In genomic region chr11:124837491-124837856, GRCh38 we compare ENCODE assay signal across 1 cellular context.
TF ChIP-seq lines count a peak whose summit lies in the region.

No MANE protein-coding gene starts in this region.

TF ChIP-seq in K562, 482 proteins besides CTCF, POLR2A, EP300 and RAD21 (continued from another document):
- TF ChIP-seq SNAPC5 (CRISPR knock-in tag; IDR thresholded peaks at IDR 0.05) (no peak), CCAR2 (IDR thresholded peaks at IDR 0.05; ENCODE audit: low read depth, low read length) (no peak), RBM34 (IDR thresholded peaks at IDR 0.05; ENCODE audit: borderline replicate concordance, insufficient read depth, low read length) (no peak), ZNF592 (IDR thresholded peaks at IDR 0.05) (no peak), ZBTB26 (CRISPR knock-in tag; IDR thresholded peaks at IDR 0.05) (0 out of 2 replicates have a peak, but pooled peaks have one; percentile 8), MIER1 (IDR thresholded peaks at IDR 0.05; ENCODE audit: low read depth) (no peak), RBM22 (IDR thresholded peaks at IDR 0.05; ENCODE audit: low read depth, low read length, poor library complexity, severe bottlenecking) (no peak), ZC3H8 (IDR thresholded peaks at IDR 0.05) (no peak), SETDB1 (IDR thresholded peaks at IDR 0.05; ENCODE audit: low read length) (no peak), GATAD2A (IDR thresholded peaks at IDR 0.05) (no peak), MAFG (tag; conservative IDR thresholded peaks at IDR 0.05) (0 out of 2 replicates have a peak, but pooled peaks have one; percentile 4), MEF2D (tag; conservative IDR thresholded peaks at IDR 0.05; ENCODE audit: low read depth) (no peak), YY1 (IDR thresholded peaks at IDR 0.05; ENCODE audit: borderline replicate concordance in 1 of 3, control insufficient read depth in 1 of 3, extremely low read depth in 1 of 3, insufficient read depth in 3 of 3, insufficient read length in 1 of 3, insufficient replicate concordance in 2 of 3, low read depth in 1 of 3, low read length in 2 of 3) (no peak), SMC3 (conservative IDR thresholded peaks at IDR 0.05; ENCODE audit: insufficient read depth, low read depth, low read length) (0 out of 2 replicates have a peak, but pooled peaks have one; percentile 20), ZNF639 (CRISPR knock-in tag; conservative IDR thresholded peaks at IDR 0.05 in 1 of 2, IDR thresholded peaks at IDR 0.05 in 1 of 2) (0 out of 4 replicates have a peak, but pooled peaks of 1 of the 2 experiments have one; percentile 30), MCM3 (IDR thresholded peaks at IDR 0.05) (0 out of 2 replicates have a peak, but pooled peaks have one; percentile 80), ARID2 (IDR thresholded peaks at IDR 0.05) (0 out of 2 replicates have a peak, but pooled peaks have one; percentile 40), MGA (IDR thresholded peaks at IDR 0.05) (no peak), HDAC3 (IDR thresholded peaks at IDR 0.05; ENCODE audit: borderline replicate concordance, partially characterized antibody) (no peak), NR3C1 (CRISPR knock-in tag; IDR thresholded peaks at IDR 0.05) (no peak), DEAF1 (CRISPR knock-in tag; IDR thresholded peaks at IDR 0.05) (peak; percentile 47; the same call in 1 of the 2 replicates)
